Comparison of ENCODE assay signal across 8 cellular contexts in the genomic region with DNA sequence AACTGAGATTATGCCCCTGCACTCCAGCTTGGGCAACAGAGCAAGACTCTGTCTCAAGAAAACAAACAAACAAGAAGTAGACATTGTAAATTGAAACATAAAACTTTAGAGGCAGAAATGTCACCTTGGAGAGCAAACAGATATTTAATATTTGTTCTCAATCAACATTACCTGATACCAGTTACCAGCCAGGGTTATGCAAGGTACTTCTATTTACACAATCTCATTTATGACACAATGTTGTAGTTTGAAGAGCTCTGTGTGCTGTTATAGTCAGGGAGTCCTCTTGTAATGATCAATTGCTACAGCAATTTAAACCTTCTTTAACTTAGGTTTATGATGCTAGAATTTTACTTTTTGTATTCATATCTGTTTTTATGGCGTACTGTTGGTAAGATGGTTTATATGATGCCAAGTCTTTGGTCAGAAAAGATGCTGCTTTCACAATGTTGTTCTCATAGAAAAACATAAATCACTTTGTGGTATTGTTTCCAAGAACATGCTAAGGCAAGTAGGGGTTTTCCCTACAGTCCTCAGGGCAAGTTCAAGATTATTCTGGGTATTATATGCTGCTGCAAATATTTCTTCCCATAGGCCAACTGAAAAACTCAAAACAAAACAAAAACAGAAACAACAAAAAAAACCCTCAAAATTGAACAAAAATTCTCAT.
A peak's percentile ranks its signal among the peaks of the same experiment; 100 is the strongest.
DNase-seq lines count a peak whose midpoint lies in the region; ATAC-seq and TF ChIP-seq lines count a peak whose summit lies in the region.

No MANE protein-coding gene starts in this region.

- H3K27ac Mint-ChIP-seq in activated T-cell treated with anti-CD3 and anti-CD28 coated beads, Interleukin-2, amount 50 U/mL, for 72 hours: peak overlapping the region; percentile 64
- H3K27ac Mint-ChIP-seq in stimulated activated naive CD8-positive, alpha-beta T cell treated with anti-CD3 and anti-CD28 coated beads, Interleukin-15, Interleukin-2, amounts not matched to agents 100 ng/mL and 50 ng/mL, for 24 hours: peak overlapping the region; percentile 38

- H3K4me1 Mint-ChIP-seq in activated T-cell treated with anti-CD3 and anti-CD28 coated beads, Interleukin-2, amount 50 U/mL, for 72 hours (ENCODE audit: low read depth): peaks cover 74% of the 10 kb centered on the region
- peaks cover 73% of the 10 kb centered on the region for H3K4me1 Mint-ChIP-seq in stimulated activated naive CD8-positive, alpha-beta T cell treated with anti-CD3 and anti-CD28 coated beads, Interleukin-15, Interleukin-2, amounts not matched to agents 100 ng/mL and 50 ng/mL, for 24 hours (ENCODE audit: low read depth)

- no peak overlapping the region for H3K4me3 ChIP-seq in astrocyte of the spinal cord (ENCODE audit: low read depth, low read length)

- TF ChIP-seq CTCF in astrocyte of the spinal cord (IDR thresholded peaks at IDR 0.05; ENCODE audit: low read depth, low read length): no peak

- H3K9me3 Mint-ChIP-seq in activated T-cell treated with anti-CD3 and anti-CD28 coated beads, Interleukin-2, amount 50 U/mL, for 72 hours: no peaks in the 10 kb centered on the region
- H3K9me3 Mint-ChIP-seq in stimulated activated naive CD8-positive, alpha-beta T cell treated with anti-CD3 and anti-CD28 coated beads, Interleukin-15, Interleukin-2, amounts not matched to agents 100 ng/mL and 50 ng/mL, for 24 hours: no peaks in the 10 kb centered on the region

- peaks cover 0 to 1% of the 10 kb centered on the region in 2 donors for H3K36me3 Mint-ChIP-seq in activated T-cell treated with anti-CD3 and anti-CD28 coated beads, Interleukin-2, amount 50 U/mL, for 72 hours (ENCODE audit: insufficient read depth in 2 of 2)
- peaks cover 4% of the 10 kb centered on the region for H3K36me3 Mint-ChIP-seq in stimulated activated naive CD8-positive, alpha-beta T cell treated with anti-CD3 and anti-CD28 coated beads, Interleukin-15, Interleukin-2, amounts not matched to agents 100 ng/mL and 50 ng/mL, for 24 hours (ENCODE audit: low read depth)

- H3K4me3 Mint-ChIP-seq in activated T-cell treated with anti-CD3 and anti-CD28 coated beads, Interleukin-2, amount 50 U/mL, for 72 hours: peak overlapping the region; percentile 2 to 59
- H3K4me3 Mint-ChIP-seq in stimulated activated naive CD8-positive, alpha-beta T cell treated with anti-CD3 and anti-CD28 coated beads, Interleukin-15, Interleukin-2, amounts not matched to agents 100 ng/mL and 50 ng/mL, for 24 hours: no peak overlapping the region

- no peak for DNase-seq in activated T-cell treated with anti-CD3 and anti-CD28 coated beads, Interleukin-2, amount 50 U/mL, for 72 hours
- DNase-seq in activated T-cell treated with anti-CD3 and anti-CD28 coated beads, Interleukin-2, amount 50 U/mL, for 48 hours: no peak
- DNase-seq in astrocyte of the spinal cord (ENCODE audit: low read depth, low spot score): peak; percentile 34
- no peak for DNase-seq in glomerular visceral epithelial cell (ENCODE audit: extremely low spot score)
- DNase-seq in KBM-7: no peak

- ATAC-seq in activated T-cell treated with anti-CD3 and anti-CD28 coated beads, Interleukin-2, amount 50 U/mL, for 72 hours (replicated peaks in 1 of 2): peak; percentile 72 to 76
- peak; percentile 37 for ATAC-seq in HG03159 (IDR thresholded peaks at IDR 0.05; ENCODE audit: unreplicated experiment)
- no peak for ATAC-seq in GM19397 (IDR thresholded peaks at IDR 0.05; ENCODE audit: unreplicated experiment)

- in situ Hi-C loops in astrocyte of the spinal cord (cut with HindIII; ENCODE audit: low sequenced_read_pairs) (no loop called here), KBM-7 (cut with MboI; ENCODE audit: low pct_unique_long_range_greater_than_20kb, low sequenced_read_pairs) (no loop called here)

- H3K27me3 Mint-ChIP-seq in activated T-cell treated with anti-CD3 and anti-CD28 coated beads, Interleukin-2, amount 50 U/mL, for 72 hours (ENCODE audit: low read depth): no peaks in the 10 kb centered on the region
- no peaks in the 10 kb centered on the region for H3K27me3 Mint-ChIP-seq in stimulated activated naive CD8-positive, alpha-beta T cell treated with anti-CD3 and anti-CD28 coated beads, Interleukin-15, Interleukin-2, amounts not matched to agents 100 ng/mL and 50 ng/mL, for 24 hours
